In genomic region chr17:76009969-76010661, GRCh38 we compare ENCODE assay signal across 27 cellular contexts. TPM values are rescaled to one million over a fixed set of nuclear protein-coding genes. Genes with fewer than 3 reads are reported as not detected.
"Had no signal": no experiment of that assay in that cellular context is flagged by ENCODE, and none has a peak within 500 bp of the region (broad histone marks: within the 10 kb centered on the region; RNA-seq: fewer than 3 reads in every experiment).

No MANE protein-coding gene starts in this region.

- H3K27me3 Mint-ChIP-seq: activated naive CD8-positive, alpha-beta T cell had no signal

- H3K27ac Mint-ChIP-seq: activated naive CD8-positive, alpha-beta T cell had no signal

- H3K4me3 Mint-ChIP-seq: activated naive CD8-positive, alpha-beta T cell had no signal

- H3K4me3 ChIP-seq: adrenal gland, ascending aorta, sigmoid colon, smooth muscle cell, testis, vagina had no signal

- H3K36me3 ChIP-seq: adrenal gland, ascending aorta, brain microvascular endothelial cell, sigmoid colon had no signal

- ATAC-seq: esophagus mucosa, left cardiac atrium had no signal

- H3K4me1 ChIP-seq: ascending aorta had no signal

- H3K36me3 Mint-ChIP-seq: activated naive CD8-positive, alpha-beta T cell had no signal

- DNase-seq: activated CD4-positive, alpha-beta T cell treated with anti-CD3 and anti-CD28 coated beads for 1 hour; activated CD4-positive, alpha-beta T cell treated with anti-CD3 and anti-CD28 coated beads, Interleukin-2, amount 50 U/mL, for 1 hour; activated T-cell treated with anti-CD3 and anti-CD28 coated beads, Interleukin-2, amount 50 U/mL, for 1 hour; adrenal gland; brain microvascular endothelial cell; caudate nucleus; dermis blood vessel endothelial cell; effector memory CD4-positive, alpha-beta T cell; head of caudate nucleus; hypothalamus; left cardiac atrium; mesenchymal stem cell; occipital lobe; sigmoid colon; stimulated activated CD4-positive, alpha-beta T cell treated with anti-CD3 and anti-CD28 coated beads, Interleukin-15, amount 100 ng/mL, for 24 hours; stimulated activated naive CD4-positive, alpha-beta T cell; testis; trophoblast cell had no signal

- H3K9me3 ChIP-seq: adrenal gland, ascending aorta, sigmoid colon, testis, vagina had no signal

- H3K27ac ChIP-seq: adrenal gland, ascending aorta, brain microvascular endothelial cell, sigmoid colon, testis, vagina had no signal

- H3K27me3 ChIP-seq: adrenal gland, ascending aorta, brain microvascular endothelial cell, sigmoid colon, testis, vagina had no signal

- H3K4me2 ChIP-seq: smooth muscle cell had no signal

RNA-seq across cellular contexts. Expression of gene EVPL, which starts 17.0 kb away (rescaled TPM):
- total RNA-seq: ascending aorta, endothelial cell of umbilical vein, frontal cortex, myocyte, occipital lobe had no signal
- polyA plus RNA-seq: endothelial cell of umbilical vein, neural cell had no signal
